1 cellular context compared by ENCODE assay signal in genomic region chr1:181469829-181470228, GRCh38.
TF ChIP-seq lines count a peak whose summit lies in the region.

No MANE protein-coding gene starts in this region.

TF ChIP-seq in K562, 482 proteins besides CTCF, POLR2A, EP300 and RAD21 (continued from another document):
- TF ChIP-seq PBX2 (CRISPR knock-in tag; IDR thresholded peaks at IDR 0.05; ENCODE audit: low read depth) (no peak), PBX2 (tag; conservative IDR thresholded peaks at IDR 0.05; ENCODE audit: low read depth) (peak; percentile 82), ZBTB2 (IDR thresholded peaks at IDR 0.05) (no peak), PHF21A (IDR thresholded peaks at IDR 0.05; ENCODE audit: borderline replicate concordance, low read depth) (peak; percentile 43; the same call in 1 of the 2 replicates), ZBTB26 (CRISPR knock-in tag; IDR thresholded peaks at IDR 0.05) (0 out of 2 replicates have a peak, but pooled peaks have one; percentile 10), SMARCA4 (IDR thresholded peaks at IDR 0.05) (peak; percentile 84), TEAD4 (IDR thresholded peaks at IDR 0.05; ENCODE audit: low read length) (peak; percentile 37; the same call in 1 of the 2 replicates), TEAD4 (CRISPR knock-in tag; IDR thresholded peaks at IDR 0.05; ENCODE audit: borderline replicate concordance) (no peak), VEZF1 (CRISPR knock-in tag; IDR thresholded peaks at IDR 0.05) (peak; percentile 97), ARNT (IDR thresholded peaks at IDR 0.05) (0 out of 4 replicates have a peak, but pooled peaks of 1 of the 2 experiments have one; percentile 42), DEAF1 (CRISPR knock-in tag; IDR thresholded peaks at IDR 0.05) (no peak), SMARCE1 (IDR thresholded peaks at IDR 0.05) (peak; percentile 80; the same call in 1 of the 2 replicates), NCOR1 (IDR thresholded peaks at IDR 0.05) (0 out of 2 replicates have a peak, but pooled peaks have one; percentile 9), JUNB (CRISPR knock-in tag; conservative IDR thresholded peaks at IDR 0.05) (peak; percentile 63), JUN (IDR thresholded peaks at IDR 0.05; ENCODE audit: borderline replicate concordance, low read depth, low read length) (peak; percentile 75), JUN (CRISPR knock-in tag; IDR thresholded peaks at IDR 0.05; ENCODE audit: borderline replicate concordance) (no peak), RCOR1 (IDR thresholded peaks at IDR 0.05; ENCODE audit: borderline replicate concordance in 1 of 2, low read depth in 2 of 2, low read length in 2 of 2) (peak in 1 of 2 experiments; percentile 73; a peak in 1 of 4 replicates), ELF4 (CRISPR knock-in tag; IDR thresholded peaks at IDR 0.05) (0 out of 2 replicates have a peak, but pooled peaks have one; percentile 51), OTX1 (CRISPR knock-in tag; IDR thresholded peaks at IDR 0.05) (peak; percentile 59; the same call in 1 of the 2 replicates), MYBL2 (IDR thresholded peaks at IDR 0.05; ENCODE audit: low read depth) (no peak), MYBL2 (CRISPR knock-in tag; IDR thresholded peaks at IDR 0.05; ENCODE audit: borderline replicate concordance) (no peak), CBFA2T3 (IDR thresholded peaks at IDR 0.05) (peak; percentile 43), DPF2 (IDR thresholded peaks at IDR 0.05) (peak; percentile 90)
- TF ChIP-seq, protein P1, sequence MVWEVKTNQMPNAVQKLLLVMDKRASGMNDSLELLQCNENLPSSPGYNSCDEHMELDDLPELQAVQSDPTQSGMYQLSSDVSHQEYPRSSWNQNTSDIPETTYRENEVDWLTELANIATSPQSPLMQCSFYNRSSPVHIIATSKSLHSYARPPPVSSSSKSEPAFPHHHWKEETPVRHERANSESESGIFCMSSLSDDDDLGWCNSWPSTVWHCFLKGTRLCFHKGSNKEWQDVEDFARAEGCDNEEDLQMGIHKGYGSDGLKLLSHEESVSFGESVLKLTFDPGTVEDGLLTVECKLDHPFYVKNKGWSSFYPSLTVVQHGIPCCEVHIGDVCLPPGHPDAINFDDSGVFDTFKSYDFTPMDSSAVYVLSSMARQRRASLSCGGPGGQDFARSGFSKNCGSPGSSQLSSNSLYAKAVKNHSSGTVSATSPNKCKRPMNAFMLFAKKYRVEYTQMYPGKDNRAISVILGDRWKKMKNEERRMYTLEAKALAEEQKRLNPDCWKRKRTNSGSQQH (CRISPR knock-in tag; IDR thresholded peaks at IDR 0.05) = 0 out of 2 replicates have a peak, but pooled peaks have one; percentile 81
- TF ChIP-seq, protein P2, sequence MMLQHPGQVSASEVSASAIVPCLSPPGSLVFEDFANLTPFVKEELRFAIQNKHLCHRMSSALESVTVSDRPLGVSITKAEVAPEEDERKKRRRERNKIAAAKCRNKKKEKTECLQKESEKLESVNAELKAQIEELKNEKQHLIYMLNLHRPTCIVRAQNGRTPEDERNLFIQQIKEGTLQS (IDR thresholded peaks at IDR 0.05) = peak; percentile 86
- TF ChIP-seq, protein P2 (CRISPR knock-in tag; conservative IDR thresholded peaks at IDR 0.05) = no peak
